Comparison of ENCODE assay signal across 8 cellular contexts in genomic region chr4:1809754-1810502, GRCh38. TPM values are rescaled to one million over a fixed set of nuclear protein-coding genes. Genes with fewer than 3 reads are reported as not detected.
DNase-seq lines count a peak whose midpoint lies in the region; ATAC-seq and TF ChIP-seq lines count a peak whose summit lies in the region.

No MANE protein-coding gene starts in this region.

- peaks cover 4% of the 10 kb centered on the region; the same call in 1 of the 2 replicates for H3K4me1 ChIP-seq in Caco-2
- H3K4me1 ChIP-seq in foreskin keratinocyte = no peaks in the 10 kb centered on the region
- H3K4me1 ChIP-seq in testis = no peaks in the 10 kb centered on the region

- peaks cover 48% of the 10 kb centered on the region for H3K36me3 Mint-ChIP-seq in Caco-2 (ENCODE audit: insufficient read depth, unreplicated experiment)

- CTCF ChIA-PET in Caco-2 (lab: Charles Lee) (interaction anchor here (0.7 to 3.1 kb wide), 8 partner anchors 15 to 80 kb away, joined by 3 to 23 read pairs (median 4); no protein-coding TSS in a partner anchor), RWPE1 (lab: Yijun Ruan, JAX) (interaction anchor here (0.6 to 5.8 kb wide), 13 partner anchors 12 to 1625 kb away, joined by 3 to 56 read pairs (median 4); no protein-coding TSS in a partner anchor)

- H3K36me3 ChIP-seq in Caco-2 (ENCODE audit: control insufficient read depth, insufficient read depth, low read length) = no peaks in the 10 kb centered on the region; the same call in 1 of the 2 replicates
- no peaks in the 10 kb centered on the region for H3K36me3 ChIP-seq in testis (ENCODE audit: low read depth, missing control alignments)

- intact Hi-C loops in Caco-2 (cut with micrococcal nuclease; ENCODE audit: unreplicated experiment) (loop anchor here (1.0 kb wide), 3 partner anchors 15 to 62 kb away; no protein-coding TSS in a partner anchor), testis (cut with DNase I; ENCODE audit: low total_unique reads) (no loop called here)

- TF ChIP-seq POLR2A in testis (IDR thresholded peaks at IDR 0.05) = no peak

- H3K27me3 Mint-ChIP-seq in Caco-2 (ENCODE audit: insufficient read depth, unreplicated experiment) = no peaks in the 10 kb centered on the region

- DNase-seq in Caco-2 = peak; percentile 84 to 92
- DNase-seq in RWPE1 (ENCODE audit: low spot score) = peak; percentile 51
- DNase-seq in activated effector memory CD4-positive, alpha-beta T cell treated with anti-CD3 and anti-CD28 coated beads, Interleukin-2, amount 50 U/mL, for 16 hours = peak; percentile 88
- DNase-seq in foreskin keratinocyte = peak in 1 of 2 donors; percentile 54
- DNase-seq in occipital lobe (lab: John Stamatoyannopoulos, UW) = peak; percentile 34
- DNase-seq in testis = peak; percentile 51

- POLR2A ChIA-PET in Caco-2 (lab: Charles Lee) = interaction anchor here (0.6 to 0.8 kb wide), 2 partner anchors 15 to 89 kb away, joined by 3 to 11 read pairs; partner anchors contain the start of genes TACC3 and TMEM129
- POLR2A ChIA-PET in RWPE1 (lab: Yijun Ruan, JAX; ENCODE audit: low non-redundant PET) = no interaction called here

- peak; percentile 94 to 95 for TF ChIP-seq CTCF in Caco-2 (IDR thresholded peaks at IDR 0.05; ENCODE audit: insufficient read depth in 1 of 2, low read depth in 1 of 2, low read length in 1 of 2, severe bottlenecking in 1 of 2, unreplicated experiment in 1 of 2)
- peak; percentile 94 for TF ChIP-seq CTCF in RWPE1 (conservative IDR thresholded peaks at IDR 0.05; ENCODE audit: low read depth)
- TF ChIP-seq CTCF in foreskin keratinocyte (conservative IDR thresholded peaks at IDR 0.05) = peak; percentile 95
- peak; percentile 37 to 59 (median 54) for TF ChIP-seq CTCF in testis (IDR thresholded peaks at IDR 0.05)

- no peaks in the 10 kb centered on the region for H3K9me3 ChIP-seq in Caco-2
- H3K9me3 ChIP-seq in testis = no peaks in the 10 kb centered on the region

- H3K4me1 Mint-ChIP-seq in Caco-2 (ENCODE audit: low read depth, unreplicated experiment) = no peaks in the 10 kb centered on the region

- H3K27ac Mint-ChIP-seq in Caco-2 (ENCODE audit: unreplicated experiment) = peak overlapping the region; percentile 12

- H3K27ac ChIP-seq in RWPE1 (peak overlapping the region; percentile 91), foreskin keratinocyte (no peak overlapping the region), testis (no peak overlapping the region)

- 53 to 67% methylated on average over 9 to 11 of the region's 15 CpGs for WGBS in testis, 2 donors

- no peaks in the 10 kb centered on the region for H3K27me3 ChIP-seq in Caco-2 (replicated peaks; ENCODE audit: control insufficient read depth, insufficient read depth, low read length)
- H3K27me3 ChIP-seq in foreskin keratinocyte = no peaks in the 10 kb centered on the region
- H3K27me3 ChIP-seq in testis = no peaks in the 10 kb centered on the region

- H3K9me3 Mint-ChIP-seq in Caco-2 (ENCODE audit: unreplicated experiment) = no peaks in the 10 kb centered on the region

- peak; percentile 70 for ATAC-seq in HG03342 (IDR thresholded peaks at IDR 0.05; ENCODE audit: unreplicated experiment)
- ATAC-seq in foreskin keratinocyte = peak; percentile 75
- no peak for ATAC-seq in GM21367 (IDR thresholded peaks at IDR 0.05; ENCODE audit: unreplicated experiment)

- H3K4me3 ChIP-seq in Caco-2 (ENCODE audit: low read depth, low read length) (no peak overlapping the region), testis (no peak overlapping the region)

- no peak overlapping the region for H3K4me3 Mint-ChIP-seq in Caco-2 (ENCODE audit: unreplicated experiment)

- no TSS peak for BruUV-seq in Caco-2 (replicated peaks; lab: Mats Ljungman, UMichigan)

RNA-seq across cellular contexts. Expression of gene FGFR3, which starts 16.8 kb away (rescaled TPM):
- total RNA-seq in Caco-2 (2022) = 112 and 132 TPM in 2 replicates
- total RNA-seq in foreskin keratinocyte = 26.1 and 40.6 TPM in 2 replicates
- 11.3 and 22.6 TPM in 2 replicates for polyA plus RNA-seq in foreskin keratinocyte
- total RNA-seq in occipital lobe = 14.7 TPM
- 10 to 100 TPM; 79.6 to 93.7 TPM for total RNA-seq in testis
- polyA plus RNA-seq in testis (ENCODE audit: insufficient read depth, low read depth, low replicate concordance) = 39.2 TPM

RNA-seq across cellular contexts. Expression of gene LETM1, which starts 46.0 kb away (rescaled TPM):
- 63.9 and 68.9 TPM in 2 replicates for total RNA-seq in Caco-2 (2022)
- total RNA-seq in foreskin keratinocyte = 54.3 and 61.8 TPM in 2 replicates
- 19.5 and 23.5 TPM in 2 replicates for polyA plus RNA-seq in foreskin keratinocyte
- 92.3 TPM for total RNA-seq in occipital lobe
- total RNA-seq in testis = 100 to 1,000 TPM in 1 of 2 donors, 10 to 100 TPM in 1; 90.7 to 124 TPM
- polyA plus RNA-seq in testis (ENCODE audit: insufficient read depth, low read depth, low replicate concordance) = 38.1 TPM
